In the genomic region with DNA sequence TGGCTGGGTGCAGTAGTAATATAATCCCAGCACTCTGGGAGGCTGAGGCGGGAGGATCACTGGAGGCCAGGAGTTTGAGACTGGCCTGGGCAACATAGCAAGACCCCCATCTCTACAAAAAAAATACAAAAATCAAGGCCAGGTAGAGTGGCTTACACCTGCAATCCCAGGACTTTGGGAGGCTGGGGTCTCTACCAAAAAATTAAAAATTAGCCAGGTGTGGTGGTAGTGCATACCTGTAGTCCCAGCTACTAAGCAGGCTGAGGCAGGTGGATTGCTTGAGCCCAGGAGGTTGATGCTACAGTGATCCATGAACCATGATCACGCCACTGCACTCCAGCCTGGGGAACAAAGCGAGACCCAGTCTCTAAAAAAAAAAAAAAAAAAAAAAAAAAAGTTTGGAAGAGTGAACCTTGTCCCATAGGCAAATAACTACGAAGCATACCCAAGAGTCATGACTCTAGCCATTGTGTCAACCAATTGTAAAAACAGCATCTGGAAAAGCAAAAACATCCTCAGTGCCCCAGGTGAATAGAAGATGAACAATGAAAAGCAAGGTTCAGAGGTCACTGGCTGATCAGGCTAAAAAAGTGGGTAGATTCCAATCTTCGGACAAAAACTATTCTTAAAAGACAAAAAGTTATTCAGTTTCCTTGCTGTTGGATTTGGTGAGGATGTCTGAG, we compare ENCODE assay signal across 15 cellular contexts. TPM values are rescaled to one million over a fixed set of nuclear protein-coding genes. Genes with fewer than 3 reads are reported as not detected.
DNase-seq lines count a peak whose midpoint lies in the region; ATAC-seq, FAIRE-seq and TF ChIP-seq lines count a peak whose summit lies in the region.
"Had no signal": no experiment of that assay in that cellular context is flagged by ENCODE, and none has a peak within 500 bp of the region (broad histone marks: within the 10 kb centered on the region; RNA-seq: fewer than 3 reads in every experiment).

No MANE protein-coding gene starts in this region.

- intact Hi-C loops in left ventricle myocardium inferior (cut with micrococcal nuclease) = no loop called here
- intact Hi-C loops in heart left ventricle (cut with DNase I) = loop anchor here in 5 of 10 donors (5.0 to 10.0 kb wide), 4 partner anchors 36 to 204 kb away; no protein-coding TSS in a partner anchor
- intact Hi-C loops in kidney (cut with DNase I) = no loop called here

- peak overlapping the region; percentile 24 for H3K14ac ChIP-seq in trophoblast cell (ENCODE audit: low read length)

- FAIRE-seq in kidney (lab: Jason Lieb, UNC) = no peak
- FAIRE-seq: A204.1 had no signal

- H3K4me1 ChIP-seq in left ventricle myocardium inferior = peaks cover 30% of the 10 kb centered on the region
- peaks cover 0 to 51% (median 17%) of the 10 kb centered on the region in 12 donors for H3K4me1 ChIP-seq in heart left ventricle
- H3K4me1 ChIP-seq in hepatocyte (ENCODE audit: insufficient read depth) = peaks cover 85% of the 10 kb centered on the region
- peaks cover 16 to 23% of the 10 kb centered on the region in 2 experiments for H3K4me1 ChIP-seq in trophoblast cell (ENCODE audit: control insufficient read depth in 1 of 2, insufficient read depth in 2 of 2, low read length in 2 of 2)
- no peaks in the 10 kb centered on the region for H3K4me1 ChIP-seq in effector memory CD4-positive, alpha-beta T cell (ENCODE audit: control insufficient read depth, insufficient read depth, low read length, poor library complexity, severe bottlenecking)
- H3K4me1 ChIP-seq in kidney (ENCODE audit: control insufficient read depth in 1 of 2, insufficient read depth in 1 of 2, low read depth in 1 of 2, low read length in 2 of 2) = peaks cover 15 to 47% of the 10 kb centered on the region in 2 donors

- peak overlapping the region; percentile 95 for H4K91ac ChIP-seq in trophoblast cell (ENCODE audit: low read depth, low read length)

- H3K79me2 ChIP-seq in hepatocyte = no peaks in the 10 kb centered on the region
- H3K79me2 ChIP-seq in trophoblast cell (ENCODE audit: control insufficient read depth, insufficient read depth, low read length, poor library complexity) = peaks cover 1% of the 10 kb centered on the region

- no peak overlapping the region for H3K23ac ChIP-seq in trophoblast cell (ENCODE audit: low read length)

- peak overlapping the region; percentile 94 for H2BK5ac ChIP-seq in trophoblast cell (ENCODE audit: low read depth, low read length, poor library complexity)

- H3K4me2 ChIP-seq in hepatocyte (no peak overlapping the region), trophoblast cell (ENCODE audit: low read length) (no peak overlapping the region)

- H3K9ac ChIP-seq in trophoblast cell (ENCODE audit: low read length) (no peak overlapping the region), kidney (ENCODE audit: low read length in 2 of 2) (no peak overlapping the region)

- H3K9me3 ChIP-seq in left ventricle myocardium inferior (replicated peaks) (no peaks in the 10 kb centered on the region), heart left ventricle (no peaks in the 10 kb centered on the region), hepatocyte (ENCODE audit: low read depth) (no peaks in the 10 kb centered on the region), trophoblast cell (ENCODE audit: insufficient read depth, low read depth, low read length) (no peaks in the 10 kb centered on the region), kidney (ENCODE audit: control insufficient read depth in 1 of 2, low read length in 2 of 2) (no peaks in the 10 kb centered on the region)
- no peaks in the 10 kb centered on the region for H3K9me3 ChIP-seq in effector memory CD4-positive, alpha-beta T cell (ENCODE audit: control insufficient read depth, low read length)
- H3K9me3 ChIP-seq: gastroesophageal sphincter, upper lobe of left lung had no signal

- no peak for ATAC-seq in heart left ventricle
- ATAC-seq: activated T-cell treated with anti-CD3 and anti-CD28 coated beads, Interleukin-2, amount 50 U/mL, for 4 hours; gastroesophageal sphincter had no signal

- H3K18ac ChIP-seq in trophoblast cell (ENCODE audit: low read length) = no peak overlapping the region

- no peaks in the 10 kb centered on the region for H3K9me2 ChIP-seq in hepatocyte (replicated peaks; ENCODE audit: insufficient read depth)

- H2AFZ ChIP-seq in hepatocyte (no peak overlapping the region), trophoblast cell (ENCODE audit: insufficient read depth, low read length, poor library complexity) (no peak overlapping the region)

- no peak overlapping the region for H4K12ac ChIP-seq in trophoblast cell (ENCODE audit: low read depth, low read length)

- no peak for DNase-seq in left ventricle myocardium inferior
- DNase-seq in heart left ventricle = no peak
- DNase-seq in hepatocyte (ENCODE audit: low spot score) = no peak
- DNase-seq in trophoblast cell = no peak
- DNase-seq in substantia nigra (lab: John Stamatoyannopoulos, UW) = no peak
- DNase-seq in effector memory CD4-positive, alpha-beta T cell = no peak
- no peak for DNase-seq in cerebellum (ENCODE audit: low spot score)
- DNase-seq in kidney = no peak
- DNase-seq: activated CD4-positive, alpha-beta memory T cell treated with anti-CD3 and anti-CD28 coated beads for 36 hours; activated T-cell treated with anti-CD3 and anti-CD28 coated beads, Interleukin-2, amount 50 U/mL, for 4 hours; CD4-positive, CD25-positive, alpha-beta regulatory T cell; upper lobe of left lung had no signal

- TF ChIP-seq CTCF in left ventricle myocardium inferior (IDR thresholded peaks at IDR 0.05; ENCODE audit: borderline replicate concordance) = no peak
- TF ChIP-seq CTCF in heart left ventricle (IDR thresholded peaks at IDR 0.05) = no peak
- TF ChIP-seq CTCF in hepatocyte (IDR thresholded peaks at IDR 0.05; ENCODE audit: poor library complexity) = no peak
- no peak for TF ChIP-seq CTCF in kidney (IDR thresholded peaks at IDR 0.05; ENCODE audit: borderline replicate concordance, extremely low read depth, insufficient read depth)

- no peak overlapping the region for H4K8ac ChIP-seq in trophoblast cell (ENCODE audit: low read depth, low read length)

- no peak for TF ChIP-seq POLR2A in heart left ventricle (IDR thresholded peaks at IDR 0.05)

- peak overlapping the region; percentile 98 for H2BK120ac ChIP-seq in trophoblast cell (ENCODE audit: insufficient read depth, low read length, poor library complexity)

- H3K4ac ChIP-seq in trophoblast cell (ENCODE audit: low read depth, low read length) = no peak overlapping the region

- no peak overlapping the region for H3K4me3 ChIP-seq in left ventricle myocardium inferior
- H3K4me3 ChIP-seq in heart left ventricle = no peak overlapping the region
- H3K4me3 ChIP-seq in hepatocyte = no peak overlapping the region
- no peak overlapping the region for H3K4me3 ChIP-seq in trophoblast cell (ENCODE audit: low read depth, low read length)
- no peak overlapping the region for H3K4me3 ChIP-seq in effector memory CD4-positive, alpha-beta T cell (ENCODE audit: insufficient read depth, low read depth, low read length, poor library complexity, severe bottlenecking)
- no peak overlapping the region for H3K4me3 ChIP-seq in kidney (ENCODE audit: low read length in 2 of 2)
- H3K4me3 ChIP-seq: gastroesophageal sphincter, lung had no signal

- no peaks in the 10 kb centered on the region for H4K20me1 ChIP-seq in hepatocyte (ENCODE audit: insufficient read depth, poor library complexity, severe bottlenecking)

- H3K27me3 ChIP-seq in left ventricle myocardium inferior (ENCODE audit: low read depth) (no peaks in the 10 kb centered on the region), heart left ventricle (no peaks in the 10 kb centered on the region), hepatocyte (no peaks in the 10 kb centered on the region), trophoblast cell (ENCODE audit: insufficient read depth, low read length) (no peaks in the 10 kb centered on the region)
- H3K27me3 ChIP-seq in effector memory CD4-positive, alpha-beta T cell (replicated peaks; ENCODE audit: control insufficient read depth, insufficient read depth, low read length, poor library complexity, severe bottlenecking) = no peaks in the 10 kb centered on the region
- H3K27me3 ChIP-seq: gastroesophageal sphincter, upper lobe of left lung had no signal

- H3K36me3 ChIP-seq in left ventricle myocardium inferior = no peaks in the 10 kb centered on the region
- H3K36me3 ChIP-seq in heart left ventricle = no peaks in the 10 kb centered on the region
- no peaks in the 10 kb centered on the region for H3K36me3 ChIP-seq in hepatocyte (replicated peaks; ENCODE audit: insufficient read depth, low read depth)
- H3K36me3 ChIP-seq in trophoblast cell (ENCODE audit: control insufficient read depth in 1 of 2, insufficient read depth in 2 of 2, low read length in 2 of 2) = no peaks in the 10 kb centered on the region
- H3K36me3 ChIP-seq in effector memory CD4-positive, alpha-beta T cell (ENCODE audit: control insufficient read depth, insufficient read depth, low read length) = no peaks in the 10 kb centered on the region
- H3K36me3 ChIP-seq in kidney (ENCODE audit: control insufficient read depth in 1 of 2, insufficient read depth in 2 of 2, low read length in 2 of 2) = no peaks in the 10 kb centered on the region
- H3K36me3 ChIP-seq: gastroesophageal sphincter, upper lobe of left lung had no signal

- no peak overlapping the region for H2AK5ac ChIP-seq in trophoblast cell (ENCODE audit: low read length)

- peaks cover 29% of the 10 kb centered on the region for H3K79me1 ChIP-seq in trophoblast cell (ENCODE audit: low read length)

- peak overlapping the region; percentile 100 for H2BK12ac ChIP-seq in trophoblast cell (ENCODE audit: low read length)

- WGBS in heart left ventricle, 4 donors = 81 to 86% (median 83%) methylated on average over 5 of the region's 5 CpGs
- WGBS in hepatocyte (ENCODE audit: low lambda C conversion rate, missing lambda C conversion rate) = 86% methylated on average over 5 of the region's 5 CpGs
- no CpG with 5 or more reads among the region's 5 CpGs for WGBS in trophoblast cell (ENCODE audit: extremely low coverage, insufficient coverage, insufficient read length)

- H3K27ac ChIP-seq in left ventricle myocardium inferior (replicated peaks) (peak overlapping the region; percentile 9), heart left ventricle (peak overlapping the region in 3 of 12 donors; percentile 27 to 59 (median 35)), hepatocyte (peak overlapping the region; percentile 92), trophoblast cell (ENCODE audit: low read depth, low read length) (no peak overlapping the region), substantia nigra (ENCODE audit: low read depth, low read length, poor library complexity, severe bottlenecking) (no peak overlapping the region), kidney (ENCODE audit: low read depth in 2 of 2, low read length in 2 of 2) (peak overlapping the region in 1 of 2 donors; percentile 68)
- H3K27ac ChIP-seq in effector memory CD4-positive, alpha-beta T cell (ENCODE audit: insufficient read depth, low read length, poor library complexity, severe bottlenecking) = no peak overlapping the region
- H3K27ac ChIP-seq: gastroesophageal sphincter had no signal

RNA-seq across cellular contexts. Expression of a gene that starts 10.9 kb away (rescaled TPM):
- 126 TPM for total RNA-seq in left ventricle myocardium inferior
- total RNA-seq in heart left ventricle = 100 to 1,000 TPM in 4 of 9 donors, 10 to 100 TPM in 5; 76.7 to 126 (median 81.3) TPM
- polyA plus RNA-seq in heart left ventricle = 10 to 100 TPM; 36.1 to 77.4 TPM
- total RNA-seq in hepatocyte = 113 and 135 TPM in 2 replicates
- 65.9 and 68.2 TPM in 2 replicates for polyA plus RNA-seq in hepatocyte
- 147 and 150 TPM in 2 replicates for polyA plus RNA-seq in trophoblast cell (2013)
- 96.2 TPM for total RNA-seq in cerebellum
- total RNA-seq in kidney = 130 TPM
- polyA plus RNA-seq in kidney (ENCODE audit: insufficient read depth, low read depth, low replicate concordance) = 53.8 TPM

Comparison
In these comparisons a context has a peak if more than half of its experiments do, and no peak if none do; other contexts are left out.
1. H3K27ac ChIP-seq: peak in left ventricle myocardium inferior (single experiment) and hepatocyte (single experiment); none in trophoblast cell (single experiment), substantia nigra (single experiment) and effector memory CD4-positive, alpha-beta T cell (single experiment).